In the genomic region with DNA sequence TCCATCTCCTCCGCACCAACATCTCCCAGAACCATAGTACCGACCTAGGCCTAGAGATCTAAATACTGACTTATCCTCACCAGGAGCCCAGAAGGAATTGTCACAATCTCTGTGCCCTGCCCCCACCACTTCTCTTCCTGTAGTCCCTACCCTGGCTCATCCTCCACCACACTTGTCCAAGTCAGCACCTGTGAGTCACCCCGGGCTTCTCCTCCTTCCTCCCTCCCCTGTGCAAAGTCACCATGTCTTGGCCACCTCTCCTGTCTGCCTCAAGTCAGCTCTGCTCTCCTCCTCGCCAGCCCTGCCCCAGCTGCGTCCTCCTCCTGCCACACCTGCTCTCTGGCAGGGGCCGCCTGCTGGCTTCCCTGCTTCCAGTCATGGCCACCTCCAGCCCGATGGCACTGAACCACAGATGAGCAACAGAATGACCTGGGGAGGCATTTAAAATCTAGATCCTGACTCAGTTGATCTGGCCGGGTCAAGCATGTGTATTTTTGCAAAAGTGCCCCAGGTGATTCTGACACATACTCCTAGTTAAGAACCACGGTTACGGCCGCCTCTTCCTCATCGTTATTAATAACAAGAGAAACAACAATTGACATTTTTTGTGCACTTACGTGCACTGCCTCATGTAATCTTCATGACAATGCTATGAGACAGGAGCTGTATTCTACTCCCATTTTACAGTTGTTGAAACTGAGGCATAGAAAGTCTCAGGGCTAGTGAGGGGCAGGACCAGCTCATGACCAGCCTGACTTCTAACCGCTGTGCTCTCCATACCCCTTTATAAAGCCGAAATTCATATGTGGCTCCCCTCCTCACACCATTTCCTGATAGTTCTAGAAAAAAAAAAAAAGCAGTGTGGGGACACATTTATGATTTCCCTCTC, we compare ENCODE assay signal across 9 cellular contexts. TPM values are rescaled to one million over a fixed set of nuclear protein-coding genes. Genes with fewer than 3 reads are reported as not detected.
DNase-seq lines count a peak whose midpoint lies in the region; ATAC-seq and TF ChIP-seq lines count a peak whose summit lies in the region.
"Had no signal": no experiment of that assay in that cellular context is flagged by ENCODE, and none has a peak within 500 bp of the region (broad histone marks: within the 10 kb centered on the region; RNA-seq: fewer than 3 reads in every experiment).

No MANE protein-coding gene starts in this region.

- 94 to 95% methylated on average over 15 of the region's 15 CpGs for WGBS in aorta, 2 donors
- WGBS in prostate gland: 90% methylated on average over 15 of the region's 15 CpGs
- whole genome bisulfite sequencing in sigmoid colon, 2 donors: 89 to 94% methylated on average over 15 of the region's 15 CpGs

- H3K4me1 ChIP-seq in aorta (ENCODE audit: control insufficient read depth in 1 of 2, insufficient read depth in 2 of 2, low read length in 2 of 2): no peaks in the 10 kb centered on the region
- H3K4me1 ChIP-seq in prostate gland (replicated peaks): no peaks in the 10 kb centered on the region
- H3K4me1 ChIP-seq in sigmoid colon: no peaks in the 10 kb centered on the region

- no peaks in the 10 kb centered on the region for H3K27me3 ChIP-seq in aorta (ENCODE audit: control insufficient read depth in 1 of 2, insufficient read depth in 2 of 2, low read length in 1 of 2)
- no peaks in the 10 kb centered on the region for H3K27me3 ChIP-seq in prostate gland (replicated peaks; ENCODE audit: insufficient read depth)
- no peaks in the 10 kb centered on the region for H3K27me3 ChIP-seq in sigmoid colon

- ATAC-seq in aorta (ENCODE audit: low FRiP score): peak; percentile 7

- no peak overlapping the region for H3K27ac ChIP-seq in aorta (ENCODE audit: low read depth in 1 of 2, low read length in 2 of 2)
- no peak overlapping the region for H3K27ac ChIP-seq in prostate gland
- no peak overlapping the region for H3K27ac ChIP-seq in sigmoid colon

- H3K36me3 ChIP-seq in aorta (ENCODE audit: control insufficient read depth in 1 of 2, insufficient read depth in 2 of 2, low read length in 1 of 2) (peaks cover 4 to 6% of the 10 kb centered on the region in 2 donors), prostate gland (no peaks in the 10 kb centered on the region), sigmoid colon (peaks cover 0 to 37% (median 0%) of the 10 kb centered on the region in 4 donors)

- DNase-seq in stimulated activated CD4-positive, alpha-beta T cell treated with anti-CD3 and anti-CD28 coated beads, Interleukin-15, amount 100 ng/mL, for 48 hours (ENCODE audit: low read depth in 2 of 2): peak; percentile 7 to 25
- no peak for DNase-seq in stimulated activated CD4-positive, alpha-beta T cell treated with anti-CD3 and anti-CD28 coated beads, Interleukin-12 subunit alpha, Interleukin-12 subunit beta, amount 100 ng/mL, for 4 hours
- peak; percentile 33 to 49 for DNase-seq in activated T-cell treated with anti-CD3 and anti-CD28 coated beads, Interleukin-2, amount 50 U/mL, for 48 hours
- peak; percentile 88 for DNase-seq in kidney tubule cell (ENCODE audit: low spot score)
- DNase-seq in aorta: peak in 1 of 2 donors; percentile 59
- no peak for DNase-seq in DMS 273 treated with DMSO at 0.1 percent for 48 hours (lab: John Stamatoyannopoulos, UW)
- DNase-seq in prostate gland (ENCODE audit: low spot score): no peak
- no peak for DNase-seq in sigmoid colon
- DNase-seq: NCI-H526 had no signal

- TF ChIP-seq CTCF in prostate gland (IDR thresholded peaks at IDR 0.05): no peak
- no peak for TF ChIP-seq CTCF in sigmoid colon (IDR thresholded peaks at IDR 0.05)

- TF ChIP-seq EP300 in sigmoid colon (IDR thresholded peaks at IDR 0.05): no peak

- H3K9me3 ChIP-seq in aorta (ENCODE audit: control insufficient read depth, low read length): no peaks in the 10 kb centered on the region
- H3K9me3 ChIP-seq in prostate gland: no peaks in the 10 kb centered on the region
- no peaks in the 10 kb centered on the region for H3K9me3 ChIP-seq in sigmoid colon

- H3K4me3 ChIP-seq in aorta (ENCODE audit: low read length in 2 of 2): no peak overlapping the region
- H3K4me3 ChIP-seq in prostate gland: no peak overlapping the region
- H3K4me3 ChIP-seq in sigmoid colon: no peak overlapping the region

- no peak for TF ChIP-seq POLR2A in prostate gland (IDR thresholded peaks at IDR 0.05)
- TF ChIP-seq POLR2A in sigmoid colon (IDR thresholded peaks at IDR 0.05): no peak

- intact Hi-C loops in aorta (cut with DNase I): no loop called here
- intact Hi-C loops in prostate gland (cut with DNase I): no loop called here
- intact Hi-C loops in sigmoid colon (cut with DNase I): no loop called here

RNA-seq across cellular contexts. Expression of a gene that starts 36.1 kb away (rescaled TPM):
- total RNA-seq in aorta (1 to 10 TPM; 1.9 to 3.4 TPM), prostate gland (10 to 100 TPM in 1 of 2 donors, 1 to 10 TPM in 1; 2.6 to 10.3 TPM), sigmoid colon (1 to 10 TPM; 1.1 to 1.4 (median 1.2) TPM)
- polyA plus RNA-seq in aorta (1 to 10 TPM; 1.1 to 2.0 TPM), sigmoid colon (1 to 10 TPM; 1.1 to 1.2 (median 1.2) TPM)

Comparison
In these comparisons a context has a peak if more than half of its experiments do, and no peak if none do; other contexts are left out.
1. DNase-seq: peak in stimulated activated CD4-positive, alpha-beta T cell treated with anti-CD3 and anti-CD28 coated beads, Interleukin-15, amount 100 ng/mL, for 48 hours (2 of 2), activated T-cell treated with anti-CD3 and anti-CD28 coated beads, Interleukin-2, amount 50 U/mL, for 48 hours (2 of 2) and kidney tubule cell (single experiment); none in stimulated activated CD4-positive, alpha-beta T cell treated with anti-CD3 and anti-CD28 coated beads, Interleukin-12 subunit alpha, Interleukin-12 subunit beta, amount 100 ng/mL, for 4 hours (single experiment), DMS 273 treated with DMSO at 0.1 percent for 48 hours (single experiment), prostate gland (single experiment) and sigmoid colon (single experiment).